In the genomic region with DNA sequence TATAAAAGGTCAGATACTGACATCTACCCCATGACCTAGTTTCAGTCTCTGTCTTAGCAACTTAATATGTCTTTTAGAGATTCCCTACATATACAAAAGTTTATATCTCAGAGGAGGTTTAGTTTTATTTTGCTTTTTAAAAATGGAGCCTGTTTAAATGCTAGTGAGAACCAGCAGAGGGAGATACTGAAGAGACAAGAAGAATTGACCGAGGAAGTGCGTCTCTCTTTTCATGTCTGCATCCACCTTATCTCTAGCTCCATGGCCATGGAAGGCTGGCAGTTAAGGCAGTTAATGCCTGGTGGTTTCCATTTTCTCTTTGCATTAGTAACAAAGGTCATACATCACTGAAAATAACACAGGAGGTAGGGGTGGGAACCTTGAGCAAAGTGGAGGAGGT, we compare ENCODE assay signal across 14 cellular contexts.
A peak's percentile ranks its signal among the peaks of the same experiment; 100 is the strongest.
DNase-seq lines count a peak whose midpoint lies in the region; ATAC-seq, FAIRE-seq and TF ChIP-seq lines count a peak whose summit lies in the region.
"Had no signal": no experiment of that assay in that cellular context is flagged by ENCODE, and none has a peak within 500 bp of the region (broad histone marks: within the 10 kb centered on the region; RNA-seq: fewer than 3 reads in every experiment).

No MANE protein-coding gene starts in this region.

- no peak overlapping the region for H3K4me3 ChIP-seq in fibroblast of pulmonary artery (replicated peaks; ENCODE audit: low read depth, low read length)
- H3K4me3 ChIP-seq: transverse colon had no signal

- TF ChIP-seq CTCF in fibroblast of pulmonary artery (IDR thresholded peaks at IDR 0.05; ENCODE audit: low read length, missing control alignments): peak; percentile 42

- in situ Hi-C loops in ACHN (cut with HindIII; ENCODE audit: low pct_ligation_motif_present, low pct_unique_long_range_greater_than_20kb, low sequenced_read_pairs): no loop called here

- ATAC-seq in HG02642 (IDR thresholded peaks at IDR 0.05; ENCODE audit: poor library complexity, unreplicated experiment): no peak
- ATAC-seq: left lobe of liver had no signal

- peak; percentile 29 for FAIRE-seq in GM18507 (lab: Jason Lieb, UNC)

- DNase-seq in ACHN (peak; percentile 9), GM18507 (ENCODE audit: extremely low spot score, insufficient read length, low read depth) (no peak), SW480 (ENCODE audit: low spot score) (peak; percentile 9), fibroblast of pulmonary artery (ENCODE audit: low read depth) (peak; percentile 29), NCI-H2029 treated with DMSO at 0.1 percent for 48 hours (lab: John Stamatoyannopoulos, UW) (no peak), C1 segment of cervical spinal cord (lab: John Stamatoyannopoulos, UW) (no peak), D341Med (ENCODE audit: low spot score) (no peak)
- DNase-seq: activated CD4-positive, CD25-positive, alpha-beta regulatory T cell treated with anti-CD3 and anti-CD28 coated beads, Interleukin-2, amount 50 U/mL, for 72 hours; cerebellar nuclear complex; COR-L47; NCI-H2081 treated with DMSO at 0.1 percent for 48 hours; transverse colon had no signal

Comparison
In these comparisons a context has a peak if more than half of its experiments do, and no peak if none do; other contexts are left out.
1. DNase-seq: peak in ACHN (single experiment), SW480 (single experiment) and fibroblast of pulmonary artery (single experiment); none in GM18507 (single experiment), NCI-H2029 treated with DMSO at 0.1 percent for 48 hours (single experiment), C1 segment of cervical spinal cord (0 of 14) and D341Med (single experiment).